Comparison of ENCODE assay signal across 8 cellular contexts in genomic region chr3:13420817-13421755, GRCh38. TPM values are rescaled to one million over a fixed set of nuclear protein-coding genes. Genes with fewer than 3 reads are reported as not detected.
DNase-seq lines count a peak whose midpoint lies in the region; ATAC-seq, FAIRE-seq and TF ChIP-seq lines count a peak whose summit lies in the region.

No MANE protein-coding gene starts in this region.

- H3K9me3 ChIP-seq in WERI-Rb-1 (ENCODE audit: severe bottlenecking) (no peaks in the 10 kb centered on the region), pancreas (no peaks in the 10 kb centered on the region)

- H3K4me3 ChIP-seq in WERI-Rb-1 (ENCODE audit: low read depth, low read length) (peak overlapping the region; percentile 48), pancreas (peak overlapping the region; percentile 24 to 77 (median 62)), urinary bladder (ENCODE audit: low read depth, low read length) (peak overlapping the region; percentile 69)

- H3K36me3 ChIP-seq in WERI-Rb-1 (peaks cover 20% of the 10 kb centered on the region), pancreas (no peaks in the 10 kb centered on the region), urinary bladder (ENCODE audit: insufficient read depth) (no peaks in the 10 kb centered on the region)

- no peak overlapping the region for H3K27ac Mint-ChIP-seq in chondrocyte (ENCODE audit: unreplicated experiment)

- H3K4me1 ChIP-seq in pancreas (peaks cover 0 to 4% (median 0%) of the 10 kb centered on the region in 3 donors), urinary bladder (ENCODE audit: insufficient read depth) (no peaks in the 10 kb centered on the region)

- H3K4me1 Mint-ChIP-seq in chondrocyte (ENCODE audit: low read depth), result no peaks in the 10 kb centered on the region

- H3K27ac ChIP-seq in WERI-Rb-1, result peak overlapping the region; percentile 92
- H3K27ac ChIP-seq in pancreas, result peak overlapping the region in 1 of 4 donors; percentile 52
- H3K27ac ChIP-seq in urinary bladder (ENCODE audit: low read depth), result no peak overlapping the region

- peak overlapping the region; percentile 53 for H3K4me3 Mint-ChIP-seq in chondrocyte (ENCODE audit: unreplicated experiment)

- ATAC-seq in HG03064 (IDR thresholded peaks at IDR 0.05; ENCODE audit: low read depth, unreplicated experiment), result peak; percentile 22
- ATAC-seq in pancreas, result peak in 2 of 4 donors; percentile 25 to 48
- no peak for ATAC-seq in GM18502 (IDR thresholded peaks at IDR 0.05; ENCODE audit: poor library complexity, unreplicated experiment)
- ATAC-seq in HG02798 (IDR thresholded peaks at IDR 0.05; ENCODE audit: poor library complexity, unreplicated experiment), result no peak

- H3K9me3 Mint-ChIP-seq in chondrocyte (ENCODE audit: low read depth), result peaks cover 4% of the 10 kb centered on the region

- peak; percentile 77 for DNase-seq in DMS53 (lab: John Stamatoyannopoulos, UW)
- DNase-seq in WERI-Rb-1, result no peak
- DNase-seq in chondrocyte (ENCODE audit: low spot score), result no peak
- no peak for DNase-seq in pancreas

- peaks cover 6% of the 10 kb centered on the region for H3K27me3 Mint-ChIP-seq in chondrocyte (ENCODE audit: low read depth)

- TF ChIP-seq CTCF in WERI-Rb-1 (IDR thresholded peaks at IDR 0.05; ENCODE audit: low read depth, low read length), result no peak
- TF ChIP-seq CTCF in chondrocyte (IDR thresholded peaks at IDR 0.05), result no peak
- TF ChIP-seq CTCF in pancreas (IDR thresholded peaks at IDR 0.05), result no peak

- no peak for FAIRE-seq in pancreas (lab: Jason Lieb, UNC)

- H3K36me3 Mint-ChIP-seq in chondrocyte (ENCODE audit: low read depth), result no peaks in the 10 kb centered on the region

- intact Hi-C loops in pancreas (cut with DNase I), result no loop called here

- WGBS in pancreas, 2 donors, result 73 to 76% methylated on average over 27 of the region's 27 CpGs
- 54% methylated on average over 27 of the region's 27 CpGs for WGBS in urinary bladder

- H3K27me3 ChIP-seq in WERI-Rb-1 (ENCODE audit: insufficient read depth, low read depth, severe bottlenecking) (no peaks in the 10 kb centered on the region), pancreas (no peaks in the 10 kb centered on the region)

RNA-seq across cellular contexts. Expression of gene NUP210, which starts 1.0 kb away (rescaled TPM):
- total RNA-seq in chondrocyte, result 0.72 to 1.3 TPM (median 0.82 TPM) in 3 replicates
- total RNA-seq in pancreas, result 10 to 100 TPM in 2 of 6 donors, 1 to 10 TPM in 4; 7.6 to 12.5 (median 8.9) TPM
- polyA plus RNA-seq in pancreas, result 10 to 100 TPM; 10.9 to 12.4 TPM
- total RNA-seq in urinary bladder, result 3.3 TPM
- polyA plus RNA-seq in urinary bladder, result 1.8 TPM

RNA-seq across cellular contexts. Expression of gene HDAC11, which starts 59.0 kb away (rescaled TPM):
- 10.7 to 16.5 TPM (median 15.2 TPM) in 3 replicates for total RNA-seq in chondrocyte
- total RNA-seq in pancreas, result 10 to 100 TPM; 22.0 to 40.3 (median 27.4) TPM
- 10 to 100 TPM; 20.4 to 26.6 TPM for polyA plus RNA-seq in pancreas
- 7.4 TPM for total RNA-seq in urinary bladder
- 27.1 TPM for polyA plus RNA-seq in urinary bladder
